8 cellular contexts compared by ENCODE assay signal in the genomic region with DNA sequence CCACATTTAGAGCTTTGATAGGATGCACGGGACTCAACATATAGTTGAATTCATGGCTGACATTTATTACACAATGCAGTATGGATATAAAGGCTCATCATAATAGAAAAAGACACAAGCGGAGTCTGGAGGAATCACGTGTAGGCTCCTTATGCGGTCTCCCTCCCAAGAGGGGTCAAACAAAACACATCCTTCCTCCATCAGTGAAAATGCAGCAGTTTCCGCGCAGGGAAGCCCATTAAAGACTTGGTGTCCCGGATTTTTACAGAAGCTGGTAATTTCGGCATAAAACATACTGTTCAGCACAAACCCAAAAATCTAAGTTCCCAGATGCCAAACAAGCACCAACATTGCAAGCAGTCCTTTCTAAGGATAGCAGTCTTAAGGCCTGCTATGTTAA. TPM values are rescaled to one million over a fixed set of nuclear protein-coding genes. Genes with fewer than 3 reads are reported as not detected.
DNase-seq lines count a peak whose midpoint lies in the region; ATAC-seq and TF ChIP-seq lines count a peak whose summit lies in the region.

No MANE protein-coding gene starts in this region.

- no peak for DNase-seq in activated naive CD4-positive, alpha-beta T cell treated with anti-CD3 and anti-CD28 coated beads, Interleukin-2, amount 10 ng/mL, durations not matched to agents 7 days and 5 days
- DNase-seq in activated naive CD4-positive, alpha-beta T cell (lab: John Stamatoyannopoulos, UW) = no peak
- no peak for DNase-seq in activated CD4-positive, alpha-beta memory T cell treated with anti-CD3 and anti-CD28 coated beads for 36 hours
- no peak for DNase-seq in transverse colon
- DNase-seq in GF-D8 (lab: John Stamatoyannopoulos, UW) = no peak
- no peak for DNase-seq in DMS53 (lab: John Stamatoyannopoulos, UW)

- H3K4me3 Mint-ChIP-seq in activated naive CD4-positive, alpha-beta T cell treated with anti-CD3 and anti-CD28 coated beads, Interleukin-2, amount 10 ng/mL, durations not matched to agents 7 days and 5 days = peak overlapping the region; percentile 87
- peak overlapping the region; percentile 93 for H3K4me3 Mint-ChIP-seq in activated CD4-positive, alpha-beta memory T cell treated with anti-CD3 and anti-CD28 coated beads for 36 hours

- no peak for TF ChIP-seq CTCF in transverse colon (IDR thresholded peaks at IDR 0.05)

- peaks cover 26% of the 10 kb centered on the region for H3K4me1 Mint-ChIP-seq in activated naive CD4-positive, alpha-beta T cell treated with anti-CD3 and anti-CD28 coated beads, Interleukin-2, amount 10 ng/mL, durations not matched to agents 7 days and 5 days
- peaks cover 28% of the 10 kb centered on the region for H3K4me1 Mint-ChIP-seq in activated CD4-positive, alpha-beta memory T cell treated with anti-CD3 and anti-CD28 coated beads for 36 hours (ENCODE audit: low read depth)

- no peaks in the 10 kb centered on the region for H3K27me3 ChIP-seq in transverse colon

- CTCF ChIA-PET in activated naive CD4-positive, alpha-beta T cell treated with anti-CD3 and anti-CD28 coated beads, Interleukin-2, amount 10 ng/mL, durations not matched to agents 7 days and 5 days (lab: Charles Lee) = no interaction called here
- CTCF ChIA-PET in activated CD4-positive, alpha-beta memory T cell treated with anti-CD3 and anti-CD28 coated beads for 36 hours (lab: Charles Lee) = interaction anchor here (1.0 kb wide), 1 partner anchor 89 kb away, joined by 4 read pairs; a partner anchor contains a TSS

- H3K27ac Mint-ChIP-seq in activated naive CD4-positive, alpha-beta T cell treated with anti-CD3 and anti-CD28 coated beads, Interleukin-2, amount 10 ng/mL, durations not matched to agents 7 days and 5 days = no peak overlapping the region
- peak overlapping the region; percentile 87 for H3K27ac Mint-ChIP-seq in activated CD4-positive, alpha-beta memory T cell treated with anti-CD3 and anti-CD28 coated beads for 36 hours

- TF ChIP-seq POLR2A in transverse colon (IDR thresholded peaks at IDR 0.05) = no peak

- H3K27ac ChIP-seq in transverse colon = peak overlapping the region in 1 of 4 donors; percentile 96

- no peaks in the 10 kb centered on the region for H3K36me3 ChIP-seq in transverse colon

- POLR2A ChIA-PET in activated CD4-positive, alpha-beta memory T cell treated with anti-CD3 and anti-CD28 coated beads for 36 hours (lab: Charles Lee) = interaction anchor here (0.7 to 2.4 kb wide), 6 partner anchors 24 to 120 kb away, joined by 3 to 10 read pairs (median 4); a partner anchor contains a TSS

- no peak for TF ChIP-seq EP300 in transverse colon (IDR thresholded peaks at IDR 0.05; ENCODE audit: low read depth)

- no peaks in the 10 kb centered on the region for H3K9me3 Mint-ChIP-seq in activated naive CD4-positive, alpha-beta T cell treated with anti-CD3 and anti-CD28 coated beads, Interleukin-2, amount 10 ng/mL, durations not matched to agents 7 days and 5 days
- H3K9me3 Mint-ChIP-seq in activated CD4-positive, alpha-beta memory T cell treated with anti-CD3 and anti-CD28 coated beads for 36 hours = no peaks in the 10 kb centered on the region

- intact Hi-C loops in activated CD4-positive, alpha-beta memory T cell treated with anti-CD3 and anti-CD28 coated beads for 36 hours (cut with micrococcal nuclease) = loop anchor here (2.0 kb wide), 2 partner anchors 565 to 1367 kb away; a partner anchor contains a TSS
- intact Hi-C loops in transverse colon (cut with DNase I; ENCODE audit: low total_unique reads) = no loop called here

- WGBS in transverse colon (ENCODE audit: low coverage in 1 of 2), 2 donors = 51 to 62% methylated on average over 8 of the region's 8 CpGs

- in situ Hi-C loops in transverse colon (cut with MboI; ENCODE audit: low pct_ligation_motif_present in 1 of 4, low pct_unique_long_range_greater_than_20kb in 1 of 4, low sequenced_read_pairs in 3 of 4) = no loop called here

- H3K36me3 Mint-ChIP-seq in activated naive CD4-positive, alpha-beta T cell treated with anti-CD3 and anti-CD28 coated beads, Interleukin-2, amount 10 ng/mL, durations not matched to agents 7 days and 5 days = peaks cover 5% of the 10 kb centered on the region
- peaks cover 4% of the 10 kb centered on the region for H3K36me3 Mint-ChIP-seq in activated CD4-positive, alpha-beta memory T cell treated with anti-CD3 and anti-CD28 coated beads for 36 hours

- peaks cover 0 to 26% (median 12%) of the 10 kb centered on the region in 4 donors for H3K4me1 ChIP-seq in transverse colon

- peaks cover 11% of the 10 kb centered on the region for H3K27me3 Mint-ChIP-seq in activated naive CD4-positive, alpha-beta T cell treated with anti-CD3 and anti-CD28 coated beads, Interleukin-2, amount 10 ng/mL, durations not matched to agents 7 days and 5 days
- peaks cover 1% of the 10 kb centered on the region for H3K27me3 Mint-ChIP-seq in activated CD4-positive, alpha-beta memory T cell treated with anti-CD3 and anti-CD28 coated beads for 36 hours

- ATAC-seq in GM19023 (IDR thresholded peaks at IDR 0.05; ENCODE audit: unreplicated experiment) = no peak

- H3K4me3 ChIP-seq in iPS-18c (ENCODE audit: insufficient read depth, low read depth, low read length) = peak overlapping the region; percentile 94
- H3K4me3 ChIP-seq in transverse colon = peak overlapping the region in 3 of 4 donors; percentile 68 to 90 (median 89)

- H3K9me3 ChIP-seq in iPS-18c (ENCODE audit: control insufficient read depth, insufficient read depth, low read length) = no peaks in the 10 kb centered on the region
- H3K9me3 ChIP-seq in transverse colon = no peaks in the 10 kb centered on the region

RNA-seq across cellular contexts. Expression of a gene that starts 1.1 kb away (rescaled TPM):
- total RNA-seq in activated CD4-positive, alpha-beta memory T cell treated with anti-CD3 and anti-CD28 coated beads for 36 hours = 10 to 100 TPM; 13.3 to 15.2 TPM
- total RNA-seq in transverse colon = 10 to 100 TPM; 12.6 to 62.1 (median 34.7) TPM

RNA-seq across cellular contexts. Expression of a gene that starts 54.4 kb away (rescaled TPM):
- total RNA-seq in activated CD4-positive, alpha-beta memory T cell treated with anti-CD3 and anti-CD28 coated beads for 36 hours = 10 to 100 TPM; 59.9 to 64.0 TPM
- 100 to 1,000 TPM in 1 of 4 donors, 10 to 100 TPM in 3; 47.0 to 104 (median 63.6) TPM for total RNA-seq in transverse colon
